In the genomic region with DNA sequence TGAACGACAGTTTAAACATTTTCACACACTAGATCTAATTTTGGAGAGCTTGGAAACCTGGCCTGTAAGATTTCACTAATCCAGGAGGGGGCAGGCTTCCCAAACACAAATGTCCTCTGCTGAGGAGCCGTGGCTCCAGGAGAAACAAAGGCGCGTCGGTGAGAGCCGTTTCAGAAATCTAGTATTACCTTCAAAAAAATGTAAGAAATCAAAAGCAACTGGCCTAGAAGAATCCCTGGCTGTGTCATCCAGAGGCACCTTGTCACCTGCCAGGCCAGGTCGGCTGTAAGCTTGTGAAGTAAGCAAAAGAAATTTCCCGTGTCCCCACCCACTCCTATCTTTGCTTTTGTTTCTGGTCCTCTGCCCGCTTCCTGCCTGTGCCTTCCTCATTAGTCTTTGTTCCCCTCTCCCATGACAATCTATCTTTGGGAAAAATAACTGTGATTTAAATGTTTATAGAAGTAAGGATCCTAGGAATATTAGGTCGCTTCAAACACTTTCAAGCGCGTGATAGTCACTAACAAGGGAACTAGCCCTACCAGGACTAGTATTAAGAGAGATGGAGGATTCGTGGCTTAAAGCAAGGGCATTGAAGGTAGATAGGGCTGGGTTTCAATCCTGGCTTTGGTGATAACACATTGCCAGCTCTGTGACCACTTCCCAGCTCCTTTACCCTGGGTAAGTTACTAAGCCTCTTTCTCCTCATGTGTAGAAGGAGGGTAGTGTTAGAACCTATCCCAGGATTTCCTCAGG, we compare ENCODE assay signal across 1 cellular context.
TF ChIP-seq lines count a peak whose summit lies in the region.

No MANE protein-coding gene starts in this region.

TF ChIP-seq in HepG2, 621 proteins besides CTCF, POLR2A, EP300 and RAD21 (continued from another document and continues in another):
- no peak for TF ChIP-seq KIAA2018 (CRISPR knock-in tag; IDR thresholded peaks at IDR 0.05; ENCODE audit: borderline replicate concordance)
- no peak for TF ChIP-seq CBX1 (IDR thresholded peaks at IDR 0.05; ENCODE audit: low read depth)
- 0 out of 2 replicates have a peak, but pooled peaks have one; percentile 25 for TF ChIP-seq ZNF350 (CRISPR knock-in tag; IDR thresholded peaks at IDR 0.05; ENCODE audit: borderline replicate concordance, low read depth)
- TF ChIP-seq CBX5 (CRISPR knock-in tag; IDR thresholded peaks at IDR 0.05; ENCODE audit: borderline replicate concordance): no peak
- no peak for TF ChIP-seq FOXP4 (CRISPR knock-in tag; IDR thresholded peaks at IDR 0.05)
- TF ChIP-seq POGZ (CRISPR knock-in tag; IDR thresholded peaks at IDR 0.05): no peak
- no peak for TF ChIP-seq TCF7L2 (IDR thresholded peaks at IDR 0.05; ENCODE audit: low read depth, low read length)
- TF ChIP-seq ZNF598 (CRISPR knock-in tag; IDR thresholded peaks at IDR 0.05; ENCODE audit: borderline replicate concordance): no peak
- peak; percentile 11; the same call in 1 of the 2 replicates for TF ChIP-seq DRAP1 (CRISPR knock-in tag; IDR thresholded peaks at IDR 0.05)
- TF ChIP-seq ATF6 (CRISPR knock-in tag; conservative IDR thresholded peaks at IDR 0.05): no peak
- TF ChIP-seq ELK4 (CRISPR knock-in tag; IDR thresholded peaks at IDR 0.05; ENCODE audit: borderline replicate concordance): no peak
- TF ChIP-seq ZSCAN25 (CRISPR knock-in tag; IDR thresholded peaks at IDR 0.05): no peak
- no peak for TF ChIP-seq ZNF264 (CRISPR knock-in tag; IDR thresholded peaks at IDR 0.05)
- no peak for TF ChIP-seq KMT2A (CRISPR knock-in tag; IDR thresholded peaks at IDR 0.05)
- no peak for TF ChIP-seq HOXD1 (CRISPR knock-in tag; IDR thresholded peaks at IDR 0.05)
- no peak for TF ChIP-seq SSRP1 (CRISPR knock-in tag; IDR thresholded peaks at IDR 0.05)
- TF ChIP-seq REPIN1 (CRISPR knock-in tag; IDR thresholded peaks at IDR 0.05; ENCODE audit: borderline replicate concordance, low read depth): peak; percentile 51; the same call in 1 of the 2 replicates
- no peak for TF ChIP-seq ZSCAN29 (CRISPR knock-in tag; conservative IDR thresholded peaks at IDR 0.05)
- no peak for TF ChIP-seq JDP2 (CRISPR knock-in tag; IDR thresholded peaks at IDR 0.05; ENCODE audit: borderline replicate concordance)
- no peak for TF ChIP-seq ZNF235 (CRISPR knock-in tag; IDR thresholded peaks at IDR 0.05; ENCODE audit: borderline replicate concordance)
- TF ChIP-seq HOXA5 (CRISPR knock-in tag; IDR thresholded peaks at IDR 0.05): peak; percentile 40; the same call in 1 of the 2 replicates
- TF ChIP-seq ZNF253 (CRISPR knock-in tag; IDR thresholded peaks at IDR 0.05; ENCODE audit: borderline replicate concordance): no peak
- no peak for TF ChIP-seq ZNF326 (CRISPR knock-in tag; IDR thresholded peaks at IDR 0.05; ENCODE audit: borderline replicate concordance)
- no peak for TF ChIP-seq ZZZ3 (CRISPR knock-in tag; IDR thresholded peaks at IDR 0.05; ENCODE audit: borderline replicate concordance)
- no peak for TF ChIP-seq ZNF737 (CRISPR knock-in tag; IDR thresholded peaks at IDR 0.05; ENCODE audit: borderline replicate concordance)
- TF ChIP-seq FOSL2 (CRISPR knock-in tag; IDR thresholded peaks at IDR 0.05): 0 out of 2 replicates have a peak, but pooled peaks have one; percentile 9
- no peak for TF ChIP-seq TEAD2 (CRISPR knock-in tag; IDR thresholded peaks at IDR 0.05)
- no peak for TF ChIP-seq RFXAP (CRISPR knock-in tag; IDR thresholded peaks at IDR 0.05; ENCODE audit: borderline replicate concordance)
- TF ChIP-seq, protein P1, sequence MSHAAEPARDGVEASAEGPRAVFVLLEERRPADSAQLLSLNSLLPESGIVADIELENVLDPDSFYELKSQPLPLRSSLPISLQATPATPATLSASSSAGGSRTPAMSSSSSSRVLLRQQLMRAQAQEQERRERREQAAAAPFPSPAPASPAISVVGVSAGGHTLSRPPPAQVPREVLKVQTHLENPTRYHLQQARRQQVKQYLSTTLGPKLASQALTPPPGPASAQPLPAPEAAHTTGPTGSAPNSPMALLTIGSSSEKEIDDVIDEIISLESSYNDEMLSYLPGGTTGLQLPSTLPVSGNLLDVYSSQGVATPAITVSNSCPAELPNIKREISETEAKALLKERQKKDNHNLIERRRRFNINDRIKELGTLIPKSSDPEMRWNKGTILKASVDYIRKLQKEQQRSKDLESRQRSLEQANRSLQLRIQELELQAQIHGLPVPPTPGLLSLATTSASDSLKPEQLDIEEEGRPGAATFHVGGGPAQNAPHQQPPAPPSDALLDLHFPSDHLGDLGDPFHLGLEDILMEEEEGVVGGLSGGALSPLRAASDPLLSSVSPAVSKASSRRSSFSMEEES (CRISPR knock-in tag; IDR thresholded peaks at IDR 0.05): no peak
- TF ChIP-seq, protein P2, sequence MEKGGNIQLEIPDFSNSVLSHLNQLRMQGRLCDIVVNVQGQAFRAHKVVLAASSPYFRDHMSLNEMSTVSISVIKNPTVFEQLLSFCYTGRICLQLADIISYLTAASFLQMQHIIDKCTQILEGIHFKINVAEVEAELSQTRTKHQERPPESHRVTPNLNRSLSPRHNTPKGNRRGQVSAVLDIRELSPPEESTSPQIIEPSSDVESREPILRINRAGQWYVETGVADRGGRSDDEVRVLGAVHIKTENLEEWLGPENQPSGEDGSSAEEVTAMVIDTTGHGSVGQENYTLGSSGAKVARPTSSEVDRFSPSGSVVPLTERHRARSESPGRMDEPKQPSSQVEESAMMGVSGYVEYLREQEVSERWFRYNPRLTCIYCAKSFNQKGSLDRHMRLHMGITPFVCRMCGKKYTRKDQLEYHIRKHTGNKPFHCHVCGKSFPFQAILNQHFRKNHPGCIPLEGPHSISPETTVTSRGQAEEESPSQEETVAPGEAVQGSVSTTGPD (CRISPR knock-in tag; IDR thresholded peaks at IDR 0.05): no peak
- no peak for TF ChIP-seq MAFF (IDR thresholded peaks at IDR 0.05; ENCODE audit: low read depth, low read length)
- TF ChIP-seq ZEB1 (IDR thresholded peaks at IDR 0.05; ENCODE audit: insufficient replicate concordance, low read depth): peak; percentile 39
- TF ChIP-seq ZBTB26 (CRISPR knock-in tag; IDR thresholded peaks at IDR 0.05; ENCODE audit: borderline replicate concordance): no peak
- TF ChIP-seq SATB2 (CRISPR knock-in tag; IDR thresholded peaks at IDR 0.05): no peak
- no peak for TF ChIP-seq ZNF7 (CRISPR knock-in tag; IDR thresholded peaks at IDR 0.05)
- no peak for TF ChIP-seq ZBTB34 (CRISPR knock-in tag; IDR thresholded peaks at IDR 0.05)
- no peak for TF ChIP-seq ZNF234 (CRISPR knock-in tag; conservative IDR thresholded peaks at IDR 0.05)
- 0 out of 2 replicates have a peak, but pooled peaks have one; percentile 28 for TF ChIP-seq HDAC2 (CRISPR knock-in tag; IDR thresholded peaks at IDR 0.05)
- no peak for TF ChIP-seq NFE2L1 (CRISPR knock-in tag; IDR thresholded peaks at IDR 0.05; ENCODE audit: borderline replicate concordance)
